In the genomic region with DNA sequence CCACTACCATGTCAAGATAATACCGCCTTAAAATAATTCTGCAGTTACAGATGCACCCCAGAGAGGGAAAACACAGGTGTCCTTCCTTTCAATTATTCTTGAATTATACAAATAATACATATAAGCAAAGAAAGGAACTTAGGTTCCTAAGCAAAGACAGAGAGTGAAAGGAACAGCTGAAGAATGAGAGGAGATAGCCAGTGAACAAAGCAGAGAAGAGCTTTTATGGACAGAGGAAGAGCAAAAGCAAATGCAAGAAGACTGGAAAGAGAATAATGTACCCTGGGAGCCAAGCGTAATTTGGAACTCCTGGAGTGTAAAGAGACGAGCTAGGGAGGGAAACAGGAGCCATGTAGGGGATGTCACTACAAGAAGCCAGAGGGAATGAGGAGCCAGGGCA, we compare ENCODE assay signal across 31 cellular contexts.
"Had no signal": no experiment of that assay in that cellular context is flagged by ENCODE, and none has a peak within 500 bp of the region (broad histone marks: within the 10 kb centered on the region; RNA-seq: fewer than 3 reads in every experiment).

No MANE protein-coding gene starts in this region.

- H3K4me3 Mint-ChIP-seq: activated naive CD4-positive, alpha-beta T cell treated with anti-CD3 and anti-CD28 coated beads for 36 hours; activated naive CD8-positive, alpha-beta T cell treated with anti-CD3 and anti-CD28 coated beads for 36 hours; activated T-helper 1 cell treated with anti-CD3 and anti-CD28 coated beads, Interleukin-12 subunit alpha, Interleukin-12 subunit beta, Interleukin-2, Interleukin-4 antibody, amounts not matched to agents 30 ng/mL and 10 ng/mL and 1 ng/mL, durations not matched to agents 14 hours and 24 hours and 36 hours; brain; naive B cell; stimulated activated naive CD8-positive, alpha-beta T cell treated with anti-CD3 and anti-CD28 coated beads, Interleukin-15, Interleukin-2, amounts not matched to agents 100 ng/mL and 50 ng/mL, for 24 hours; type B pancreatic cell had no signal

- ATAC-seq: activated CD4-positive, CD25-positive, alpha-beta regulatory T cell treated with anti-CD3 and anti-CD28 coated beads, Interleukin-2, amount 50 U/mL, for 24 hours; left lung; lower lobe of right lung had no signal

- H3K9me3 Mint-ChIP-seq: activated naive CD4-positive, alpha-beta T cell treated with anti-CD3 and anti-CD28 coated beads for 36 hours; activated naive CD8-positive, alpha-beta T cell treated with anti-CD3 and anti-CD28 coated beads for 36 hours; activated T-helper 1 cell treated with anti-CD3 and anti-CD28 coated beads, Interleukin-12 subunit alpha, Interleukin-12 subunit beta, Interleukin-2, Interleukin-4 antibody, amounts not matched to agents 30 ng/mL and 10 ng/mL and 1 ng/mL, durations not matched to agents 14 hours and 24 hours and 36 hours; naive B cell; stimulated activated naive CD8-positive, alpha-beta T cell treated with anti-CD3 and anti-CD28 coated beads, Interleukin-15, Interleukin-2, amounts not matched to agents 100 ng/mL and 50 ng/mL, for 24 hours had no signal

- H3K27ac Mint-ChIP-seq: activated naive CD4-positive, alpha-beta T cell treated with anti-CD3 and anti-CD28 coated beads for 36 hours; activated naive CD8-positive, alpha-beta T cell treated with anti-CD3 and anti-CD28 coated beads for 36 hours; activated T-helper 1 cell treated with anti-CD3 and anti-CD28 coated beads, Interleukin-12 subunit alpha, Interleukin-12 subunit beta, Interleukin-2, Interleukin-4 antibody, amounts not matched to agents 30 ng/mL and 10 ng/mL and 1 ng/mL, durations not matched to agents 14 hours and 24 hours and 36 hours; brain; stimulated activated naive CD8-positive, alpha-beta T cell treated with anti-CD3 and anti-CD28 coated beads, Interleukin-15, Interleukin-2, amounts not matched to agents 100 ng/mL and 50 ng/mL, for 24 hours; type B pancreatic cell had no signal

- H2AFZ ChIP-seq: parathyroid adenoma had no signal

- H3K4me1 Mint-ChIP-seq: activated naive CD8-positive, alpha-beta T cell treated with anti-CD3 and anti-CD28 coated beads for 36 hours; naive B cell had no signal

- H3K79me2 ChIP-seq: parathyroid adenoma had no signal

- H3K9ac ChIP-seq: parathyroid adenoma had no signal

- H3K4me3 ChIP-seq: ascending aorta, cardiac muscle cell, colonic mucosa, dorsolateral prefrontal cortex, left lung, lower lobe of right lung, right atrium auricular region, spleen, thoracic aorta, uterus had no signal

- H3K9me3 ChIP-seq: colonic mucosa, left lung, lower lobe of right lung, right atrium auricular region, spleen, thoracic aorta, uterus had no signal

- H3K27ac ChIP-seq: ascending aorta, cardiac muscle cell, colonic mucosa, dorsolateral prefrontal cortex, left lung, lower lobe of right lung, parathyroid adenoma, right atrium auricular region, spleen, thoracic aorta, uterus, VCaP had no signal

- H3K4me1 ChIP-seq: ascending aorta, colonic mucosa, left lung, lower lobe of right lung, parathyroid adenoma, right atrium auricular region, spleen, uterus had no signal

- DNase-seq: activated CD4-positive, alpha-beta T cell treated with anti-CD3 and anti-CD28 coated beads for 48 hours; activated CD4-positive, alpha-beta T cell treated with anti-CD3 and anti-CD28 coated beads, Interleukin-2, amount 50 U/mL, for 48 hours; activated CD8-positive, alpha-beta memory T cell treated with anti-CD3 and anti-CD28 coated beads, Interleukin-2, amount 50 U/mL, for 4 hours; activated effector memory CD4-positive, alpha-beta T cell treated with anti-CD3 and anti-CD28 coated beads, Interleukin-2, amount 50 U/mL, for 16 hours; activated naive CD4-positive, alpha-beta T cell treated with anti-CD3 and anti-CD28 coated beads for 36 hours; activated naive CD8-positive, alpha-beta T cell treated with anti-CD3 and anti-CD28 coated beads for 36 hours; activated T-cell treated with anti-CD3 and anti-CD28 coated beads, Interleukin-2, amount 50 U/mL, for 1 hour; cerebellar nuclear complex; colonic mucosa; dorsolateral prefrontal cortex; effector memory CD4-positive, alpha-beta T cell; left lung; lower lobe of right lung; mesenchymal stem cell; naive B cell; nucleus accumbens; spleen; stimulated activated CD4-positive, alpha-beta T cell treated with anti-CD3 and anti-CD28 coated beads, Interleukin-2, amount 100 ng/mL, for 48 hours; T-helper 9 cell; uterus had no signal

- H3K27me3 ChIP-seq: ascending aorta, cardiac muscle cell, colonic mucosa, dorsolateral prefrontal cortex, left lung, right atrium auricular region, uterus had no signal

- H3K36me3 ChIP-seq: ascending aorta, cardiac muscle cell, colonic mucosa, left lung, lower lobe of right lung, right atrium auricular region, spleen, thoracic aorta, uterus had no signal

- H3K36me3 Mint-ChIP-seq: activated naive CD8-positive, alpha-beta T cell treated with anti-CD3 and anti-CD28 coated beads for 36 hours; brain; naive B cell; type B pancreatic cell had no signal
